18 cellular contexts compared by ENCODE assay signal in genomic region chr10:90181251-90181691, GRCh38.
DNase-seq lines count a peak whose midpoint lies in the region; ATAC-seq and TF ChIP-seq lines count a peak whose summit lies in the region.
"Had no signal": no experiment of that assay in that cellular context is flagged by ENCODE, and none has a peak within 500 bp of the region (broad histone marks: within the 10 kb centered on the region; RNA-seq: fewer than 3 reads in every experiment).

No MANE protein-coding gene starts in this region.

- peaks cover 0 to 10% of the 10 kb centered on the region in 2 donors for H3K9me3 Mint-ChIP-seq in activated naive CD4-positive, alpha-beta T cell treated with anti-CD3 and anti-CD28 coated beads, Interleukin-2, amount 50 U/mL, for 72 hours
- H3K9me3 Mint-ChIP-seq: IgD-negative memory B cell had no signal

- TF ChIP-seq CTCF in fibroblast of villous mesenchyme (IDR thresholded peaks at IDR 0.05; ENCODE audit: insufficient read depth, low read depth, low read length): no peak

- DNase-seq in A172 (ENCODE audit: low spot score) (peak; percentile 76), CMK (ENCODE audit: low read depth) (peak; percentile 5), OCI-M1 (lab: John Stamatoyannopoulos, UW) (peak; percentile 77), fibroblast of villous mesenchyme (ENCODE audit: low read depth) (peak; percentile 85), NCI-H82 (lab: John Stamatoyannopoulos, UW) (no peak), NCI-H345 treated with DMSO at 0.1 percent for 48 hours (lab: John Stamatoyannopoulos, UW; ENCODE audit: unreplicated experiment) (no peak)
- no peak for DNase-seq in activated naive CD4-positive, alpha-beta T cell treated with anti-CD3 and anti-CD28 coated beads, Interleukin-2, amount 50 U/mL, for 72 hours (ENCODE audit: low spot score in 2 of 2)
- DNase-seq: CD4-positive, CD25-positive, alpha-beta regulatory T cell; H7; Kasumi-1; NCI-H1930; NCI-H510A; NCI-H774; SHP77; T-helper 2 cell had no signal

- no peaks in the 10 kb centered on the region for H3K36me3 Mint-ChIP-seq in activated naive CD4-positive, alpha-beta T cell treated with anti-CD3 and anti-CD28 coated beads, Interleukin-2, amount 50 U/mL, for 72 hours
- H3K36me3 Mint-ChIP-seq: CD4-positive, CD25-positive, alpha-beta regulatory T cell had no signal

- no peak overlapping the region for H3K27ac Mint-ChIP-seq in activated naive CD4-positive, alpha-beta T cell treated with anti-CD3 and anti-CD28 coated beads, Interleukin-2, amount 50 U/mL, for 72 hours
- H3K27ac Mint-ChIP-seq: B cell; CD4-positive, CD25-positive, alpha-beta regulatory T cell; IgD-negative memory B cell had no signal

- no peak for ATAC-seq in activated naive CD4-positive, alpha-beta T cell treated with anti-CD3 and anti-CD28 coated beads, Interleukin-2, amount 50 U/mL, for 72 hours
- no peak for ATAC-seq in HG03378 (IDR thresholded peaks at IDR 0.05; ENCODE audit: unreplicated experiment)

- no peak overlapping the region for H3K4me3 ChIP-seq in fibroblast of villous mesenchyme (ENCODE audit: low read depth, low read length)

Comparison
In these comparisons a context has a peak if more than half of its experiments do, and no peak if none do; other contexts are left out.
1. DNase-seq: peak in A172 (single experiment), CMK (single experiment), OCI-M1 (single experiment) and fibroblast of villous mesenchyme (single experiment); none in NCI-H82 (single experiment), NCI-H345 treated with DMSO at 0.1 percent for 48 hours (single experiment) and activated naive CD4-positive, alpha-beta T cell treated with anti-CD3 and anti-CD28 coated beads, Interleukin-2, amount 50 U/mL, for 72 hours (0 of 2).